ENCODE assay signal across 16 cellular contexts in genomic region chr13:102236830-102237621, GRCh38.
A peak's percentile ranks its signal among the peaks of the same experiment; 100 is the strongest.
DNase-seq lines count a peak whose midpoint lies in the region; ATAC-seq and TF ChIP-seq lines count a peak whose summit lies in the region.
"Had no signal": no experiment of that assay in that cellular context is flagged by ENCODE, and none has a peak within 500 bp of the region (broad histone marks: within the 10 kb centered on the region; RNA-seq: fewer than 3 reads in every experiment).

No MANE protein-coding gene starts in this region.

- H3K27ac Mint-ChIP-seq in neural progenitor cell: no peak overlapping the region
- H3K27ac Mint-ChIP-seq: CD4-positive, alpha-beta T cell; H9 had no signal

- TF ChIP-seq CTCF in neural progenitor cell (IDR thresholded peaks at IDR 0.05): no peak

- H3K4me3 Mint-ChIP-seq in neural progenitor cell: no peak overlapping the region
- H3K4me3 Mint-ChIP-seq: CD4-positive, alpha-beta T cell; H9 had no signal

- H3K4me2 ChIP-seq in neural progenitor cell: no peak overlapping the region

- H3K36me3 ChIP-seq in neural progenitor cell: no peaks in the 10 kb centered on the region
- H3K36me3 ChIP-seq: SJSA1 had no signal

- in situ Hi-C loops in G401 (cut with HindIII; ENCODE audit: low sequenced_read_pairs): no loop called here

- H3K27me3 Mint-ChIP-seq in neural progenitor cell (ENCODE audit: insufficient read depth, low read depth): no peaks in the 10 kb centered on the region

- H3K9ac ChIP-seq in neural progenitor cell: no peak overlapping the region

- H3K9me3 Mint-ChIP-seq in neural progenitor cell: no peaks in the 10 kb centered on the region
- H3K9me3 Mint-ChIP-seq: CD4-positive, alpha-beta T cell; H9 had no signal

- no peaks in the 10 kb centered on the region for H3K36me3 Mint-ChIP-seq in neural progenitor cell

- H3K27me3 ChIP-seq in neural progenitor cell: no peaks in the 10 kb centered on the region

- H3K9me3 ChIP-seq in neural progenitor cell (ENCODE audit: low read depth): no peaks in the 10 kb centered on the region
- H3K9me3 ChIP-seq: SJSA1 had no signal

- H2AFZ ChIP-seq in neural progenitor cell (replicated peaks): no peak overlapping the region

- H3K4me1 Mint-ChIP-seq in neural progenitor cell: no peaks in the 10 kb centered on the region

- no peak for ATAC-seq in GM21447 (IDR thresholded peaks at IDR 0.05; ENCODE audit: unreplicated experiment)
- ATAC-seq in HG03571 (IDR thresholded peaks at IDR 0.05; ENCODE audit: unreplicated experiment): no peak

- no peaks in the 10 kb centered on the region for H3K79me2 ChIP-seq in neural progenitor cell (ENCODE audit: low read depth)

- DNase-seq in G401 (ENCODE audit: low spot score) (peak; percentile 71), NCI-H524 treated with DMSO at 0.1 percent for 48 hours (lab: John Stamatoyannopoulos, UW) (peak; percentile 54), cerebellar cortex (ENCODE audit: low spot score) (peak; percentile 60), neural progenitor cell (ENCODE audit: low spot score) (peak; percentile 39), NCI-H1092 treated with DMSO at 0.1 percent for 48 hours (lab: John Stamatoyannopoulos, UW) (no peak)
- DNase-seq: AML-193; CD4-positive, alpha-beta T cell; H9; Karpas-422; NCI-H1417 treated with DMSO at 0.1 percent for 48 hours; OCI-M1; RPMI8226; SW 1271 had no signal

- H3K27ac ChIP-seq in neural progenitor cell: no peak overlapping the region
- H3K27ac ChIP-seq: SJSA1 had no signal

- no peaks in the 10 kb centered on the region for H4K20me1 ChIP-seq in neural progenitor cell (ENCODE audit: low read depth)

- H3K4me3 ChIP-seq in neural progenitor cell: no peak overlapping the region
- H3K4me3 ChIP-seq: SJSA1 had no signal

- H3K4me1 ChIP-seq in neural progenitor cell: no peaks in the 10 kb centered on the region
- H3K4me1 ChIP-seq: SJSA1 had no signal

- H3F3A ChIP-seq in neural progenitor cell (ENCODE audit: low read depth): no peaks in the 10 kb centered on the region
